13 cellular contexts compared by ENCODE assay signal in genomic region chr5:850511-851006, GRCh38. TPM values are rescaled to one million over a fixed set of nuclear protein-coding genes. Genes with fewer than 3 reads are reported as not detected.
DNase-seq lines count a peak whose midpoint lies in the region; ATAC-seq, FAIRE-seq and TF ChIP-seq lines count a peak whose summit lies in the region.
"Had no signal": no experiment of that assay in that cellular context is flagged by ENCODE, and none has a peak within 500 bp of the region (broad histone marks: within the 10 kb centered on the region; RNA-seq: fewer than 3 reads in every experiment).

Gene ZDHHC11 (minus strand): TSS chr5:850986. CDS start chr5:850602, 384 bp downstream.

- intact Hi-C loops in HepG2 (cut with micrococcal nuclease; ENCODE audit: unreplicated experiment): loop anchor here (5.0 kb wide), 1 partner anchor 42 kb away; the partner anchor contains the start of genes BRD9 and TRIP13
- intact Hi-C loops in tibial artery (cut with DNase I; ENCODE audit: low total_unique reads): no loop called here

- H3K79me2 ChIP-seq in HepG2 (ENCODE audit: insufficient read depth, low read length): no peaks in the 10 kb centered on the region

- H2AFZ ChIP-seq in HepG2 (ENCODE audit: low read length): no peak within 1 kb of the TSS

- H3K9ac ChIP-seq in HepG2 (ENCODE audit: insufficient read depth, low read depth, low read length): peak within 1 kb of the TSS; percentile 68
- H3K9ac ChIP-seq: BLaER1 treated with 17β-estradiol and CSF1 and Interleukin-3, amounts not matched to agents 10 nM and 100 nM had no signal

- BruUV-seq in HepG2 (replicated peaks; lab: Mats Ljungman, UMichigan): no TSS peak

- no peaks in the 10 kb centered on the region for H3K36me3 ChIP-seq in HepG2 (replicated peaks in 1 of 2; ENCODE audit: control insufficient read depth in 1 of 2, insufficient read depth in 2 of 2, low read length in 2 of 2)
- no peaks in the 10 kb centered on the region for H3K36me3 ChIP-seq in tibial artery
- H3K36me3 ChIP-seq: BLaER1 treated with 17β-estradiol and CSF1 and Interleukin-3, amounts not matched to agents 10 nM and 100 nM had no signal

- TF ChIP-seq POLR2A in HepG2 (IDR thresholded peaks at IDR 0.05; ENCODE audit: insufficient read depth in 1 of 2, low read depth in 2 of 2, low read length in 2 of 2): peak; percentile 41 to 45; a peak in 1 of 4 replicates

- in situ Hi-C loops in HepG2 (cut with HindIII; ENCODE audit: extremely low pct_ligation_motif_present, low pct_unique_long_range_greater_than_20kb): no loop called here

- H3K9me3 Mint-ChIP-seq in activated T-cell treated with anti-CD3 and anti-CD28 coated beads, Interleukin-2, amount 50 U/mL, for 24 hours: no peaks in the 10 kb centered on the region
- no peaks in the 10 kb centered on the region for H3K9me3 Mint-ChIP-seq in WTC11

- no peaks in the 10 kb centered on the region for H3K9me3 ChIP-seq in HepG2 (ENCODE audit: low read length)
- no peaks in the 10 kb centered on the region for H3K9me3 ChIP-seq in tibial artery
- H3K9me3 ChIP-seq: BLaER1 treated with 17β-estradiol and CSF1 and Interleukin-3, amounts not matched to agents 10 nM and 100 nM had no signal

- CTCF ChIA-PET in WTC11 (lab: Charles Lee) (no interaction called here), HepG2 (lab: Yijun Ruan, JAX; ENCODE audit: low intra/inter-chr PET ratio, low total read pairs) (no interaction called here)

- FAIRE-seq in HepG2 (lab: Jason Lieb, UNC): no peak
- no peak for FAIRE-seq in RCC 7860 (lab: Jason Lieb, UNC)
- FAIRE-seq: keratinocyte had no signal

- TF ChIP-seq CTCF in WTC11 (IDR thresholded peaks at IDR 0.05): no peak
- peak; percentile 38; the same call in 1 of the 2 replicates for TF ChIP-seq CTCF in HepG2 (CRISPR knock-in tag; IDR thresholded peaks at IDR 0.05)
- no peak for TF ChIP-seq CTCF in tibial artery (IDR thresholded peaks at IDR 0.05)
- TF ChIP-seq CTCF in foreskin fibroblast (IDR thresholded peaks at IDR 0.05; ENCODE audit: low read depth, low read length): no peak

- H4K20me1 ChIP-seq in HepG2 (ENCODE audit: insufficient read depth, low read length): peaks cover 2% of the 10 kb centered on the region; the same call in 1 of the 2 replicates

- POLR2A ChIA-PET in WTC11 (lab: Charles Lee): no interaction called here
- POLR2A ChIA-PET in HepG2 (lab: Yijun Ruan, JAX): no interaction called here

- H3K36me3 Mint-ChIP-seq in activated T-cell treated with anti-CD3 and anti-CD28 coated beads, Interleukin-2, amount 50 U/mL, for 24 hours (ENCODE audit: low read depth): no peaks in the 10 kb centered on the region
- H3K36me3 Mint-ChIP-seq in WTC11: no peaks in the 10 kb centered on the region

- 0% methylated on average over 2 of the region's 27 CpGs for WGBS in HepG2 (ENCODE audit: low lambda C conversion rate)

- no peak for TF ChIP-seq RAD21 in HepG2 (CRISPR knock-in tag; IDR thresholded peaks at IDR 0.05)

- H3K27me3 Mint-ChIP-seq in activated T-cell treated with anti-CD3 and anti-CD28 coated beads, Interleukin-2, amount 50 U/mL, for 24 hours: peaks cover 22% of the 10 kb centered on the region
- no peaks in the 10 kb centered on the region; the same call in 1 of the 2 replicates for H3K27me3 Mint-ChIP-seq in WTC11 (ENCODE audit: low read depth)

- DNase-seq in activated T-cell treated with anti-CD3 and anti-CD28 coated beads, Interleukin-2, amount 50 U/mL, for 1 hour: peak; percentile 2
- no peak for DNase-seq in activated T-cell treated with anti-CD3 and anti-CD28 coated beads, Interleukin-2, amount 50 U/mL, for 24 hours
- DNase-seq in WTC11 (ENCODE audit: low spot score) (peak; percentile 28), HepG2 (ENCODE audit: low spot score) (peak; percentile 78), tibial artery (peak; percentile 17 to 63), foreskin fibroblast (no peak), RCC 7860 (ENCODE audit: low spot score) (no peak)
- DNase-seq: activated CD4-positive, alpha-beta T cell treated with anti-CD3 and anti-CD28 coated beads, Interleukin-2, amount 50 U/mL, for 48 hours; cortex of kidney; stimulated activated CD4-positive, alpha-beta T cell treated with anti-CD3 and anti-CD28 coated beads, Interleukin-4, amount 100 ng/mL, for 4 hours had no signal

- no peak within 1 kb of the TSS for H3K27ac Mint-ChIP-seq in activated T-cell treated with anti-CD3 and anti-CD28 coated beads, Interleukin-2, amount 50 U/mL, for 24 hours
- H3K27ac Mint-ChIP-seq in WTC11: no peak within 1 kb of the TSS

- peak within 1 kb of the TSS; percentile 31 to 71 (median 43); a peak in 5 of 6 replicates for H3K4me3 ChIP-seq in HepG2 (replicated peaks in 1 of 3; ENCODE audit: insufficient read depth in 1 of 3, low read depth in 2 of 3, low read length in 3 of 3)
- H3K4me3 ChIP-seq in tibial artery: peak within 1 kb of the TSS; percentile 6 to 9
- H3K4me3 ChIP-seq in foreskin fibroblast (ENCODE audit: low read depth in 1 of 2, low read length in 2 of 2): no peak within 1 kb of the TSS
- H3K4me3 ChIP-seq: BLaER1 treated with 17β-estradiol and CSF1 and Interleukin-3, amounts not matched to agents 10 nM and 100 nM had no signal

- H3K4me1 ChIP-seq in HepG2 (ENCODE audit: insufficient read depth, low read length): peaks cover 39% of the 10 kb centered on the region
- H3K4me1 ChIP-seq in tibial artery: peaks cover 0 to 4% (median 0%) of the 10 kb centered on the region in 4 donors
- H3K4me1 ChIP-seq: BLaER1 treated with 17β-estradiol and CSF1 and Interleukin-3, amounts not matched to agents 10 nM and 100 nM had no signal

- H3K4me1 Mint-ChIP-seq in activated T-cell treated with anti-CD3 and anti-CD28 coated beads, Interleukin-2, amount 50 U/mL, for 24 hours (ENCODE audit: low read depth): peaks cover 7% of the 10 kb centered on the region
- no peaks in the 10 kb centered on the region for H3K4me1 Mint-ChIP-seq in WTC11

- ATAC-seq in WTC11 (peak; percentile 40), HepG2 (peak; percentile 87), GM18498 (IDR thresholded peaks at IDR 0.05; ENCODE audit: unreplicated experiment) (no peak)

- H3K4me3 Mint-ChIP-seq in activated T-cell treated with anti-CD3 and anti-CD28 coated beads, Interleukin-2, amount 50 U/mL, for 24 hours: no peak within 1 kb of the TSS
- H3K4me3 Mint-ChIP-seq in WTC11: no peak within 1 kb of the TSS

- H3K4me2 ChIP-seq in HepG2 (ENCODE audit: low read depth, low read length): peak within 1 kb of the TSS; percentile 89
- H3K4me2 ChIP-seq: BLaER1 treated with 17β-estradiol and CSF1 and Interleukin-3, amounts not matched to agents 10 nM and 100 nM had no signal

- TF ChIP-seq EP300 in HepG2 (IDR thresholded peaks at IDR 0.05; ENCODE audit: low read depth in 2 of 2, low read length in 2 of 2) (no peak), HepG2 (CRISPR knock-in tag; IDR thresholded peaks at IDR 0.05; ENCODE audit: borderline replicate concordance) (no peak)

- H3K27me3 ChIP-seq in HepG2 (ENCODE audit: control insufficient read depth in 1 of 2, insufficient read depth in 2 of 2, low read length in 2 of 2): peaks cover 1 to 17% of the 10 kb centered on the region in 2 experiments; a peak in 3 of 5 replicates
- peaks cover 0 to 47% of the 10 kb centered on the region in 2 donors for H3K27me3 ChIP-seq in tibial artery
- H3K27me3 ChIP-seq: BLaER1 treated with 17β-estradiol and CSF1 and Interleukin-3, amounts not matched to agents 10 nM and 100 nM had no signal

- H3K27ac ChIP-seq in HepG2 (ENCODE audit: extremely low read length, insufficient read depth, low read length) (peak within 1 kb of the TSS; percentile 37), tibial artery (no peak within 1 kb of the TSS)
- H3K27ac ChIP-seq: BLaER1 treated with 17β-estradiol and CSF1 and Interleukin-3, amounts not matched to agents 10 nM and 100 nM had no signal

TF ChIP-seq in WTC11, 78 proteins besides CTCF, POLR2A, EP300 and RAD21 (continues in another document):
- no peak for TF ChIP-seq SMAD3 (CRISPR knock-in tag; IDR thresholded peaks at IDR 0.05; ENCODE audit: borderline replicate concordance)

TF ChIP-seq in HepG2, 621 proteins besides CTCF, POLR2A, EP300 and RAD21 (continues in another document):
- TF ChIP-seq SRF (IDR thresholded peaks at IDR 0.05; ENCODE audit: low read depth, low read length) (no peak), GABPA (IDR thresholded peaks at IDR 0.05; ENCODE audit: low read depth, low read length) (0 out of 2 replicates have a peak, but pooled peaks have one; percentile 7), GABPA (CRISPR knock-in tag; IDR thresholded peaks at IDR 0.05; ENCODE audit: low read depth) (peak; percentile 45; the same call in 1 of the 2 replicates)

RNA-seq across cellular contexts. Expression of gene ZDHHC11, which starts in this region (rescaled TPM):
- 21.4 to 37.5 TPM (median 37.3 TPM) in 3 replicates for total RNA-seq in WTC11 (2021)
- total RNA-seq in HepG2 (2016; rRNA removed; fragmentation: Illumina TruSeq; extraction: Trizol): 1.4 and 4.0 TPM in 2 replicates
- total RNA-seq in HepG2 (2016; cell fraction: cytosol; rRNA removed; fragmentation: Illumina TruSeq; extraction: Trizol; ENCODE audit: low read depth): 0.51 and 1.4 TPM in 2 replicates
- 0.67 and 5.3 TPM in 2 replicates for total RNA-seq in HepG2 (2016; cell fraction: insoluble cytoplasmic fraction; rRNA removed; fragmentation: Illumina TruSeq; extraction: Trizol)
- total RNA-seq in HepG2 (2016; cell fraction: membrane; rRNA removed; fragmentation: Illumina TruSeq; extraction: Trizol): 1.5 and 2.0 TPM in 2 replicates
- 8.6 and 9.6 TPM in 2 replicates for total RNA-seq in HepG2 (2016; cell fraction: nucleus; rRNA removed; fragmentation: Illumina TruSeq; extraction: Trizol)
- polyA plus RNA-seq in HepG2 (2011; rRNA removed): 2.1 and 2.2 TPM in 2 replicates
- polyA plus RNA-seq in HepG2 (2011; cell fraction: cytosol; rRNA removed): 1.6 and 2.1 TPM in 2 replicates
- 24.0 and 31.7 TPM in 2 replicates for polyA plus RNA-seq in HepG2 (2011; cell fraction: nucleus; rRNA removed)
- polyA plus RNA-seq in HepG2 (2012): 3.2 and 7.4 TPM in 2 replicates
- 0.68 and 0.74 TPM in 2 replicates for polyA plus RNA-seq in HepG2 (2016; cell fraction: cytosol; fragmentation: Illumina TruSeq; extraction: Trizol; ENCODE audit: low read depth)
- polyA plus RNA-seq in HepG2 (2016; cell fraction: insoluble cytoplasmic fraction; fragmentation: Illumina TruSeq; extraction: Trizol; ENCODE audit: low read depth): 1.2 and 2.3 TPM in 2 replicates
- polyA plus RNA-seq in HepG2 (2016; cell fraction: membrane; fragmentation: Illumina TruSeq; extraction: Trizol; ENCODE audit: low read depth): 0.83 and 1.1 TPM in 2 replicates
- 21.9 and 23.7 TPM in 2 replicates for polyA plus RNA-seq in HepG2 (2016; cell fraction: nucleus; fragmentation: Illumina TruSeq; extraction: Trizol; ENCODE audit: insufficient read depth, low read depth)
- 7.7 and 72.5 TPM in 2 replicates for polyA minus RNA-seq in HepG2 (2011; rRNA and poly(A)+ RNA removed; ENCODE audit: low replicate concordance)
- 2.5 TPM in 1 of 2 replicates, not detected in the other for polyA minus RNA-seq in HepG2 (2011; cell fraction: cytosol; rRNA and poly(A)+ RNA removed)
- 12.6 and 14.9 TPM in 2 replicates for polyA minus RNA-seq in HepG2 (2011; cell fraction: nucleus; rRNA and poly(A)+ RNA removed)

Comparison
In these comparisons a context has a peak if more than half of its experiments do, and no peak if none do; other contexts are left out.
1. DNase-seq: peak in activated T-cell treated with anti-CD3 and anti-CD28 coated beads, Interleukin-2, amount 50 U/mL, for 1 hour (single experiment), WTC11 (single experiment), HepG2 (single experiment) and tibial artery (2 of 2); none in activated T-cell treated with anti-CD3 and anti-CD28 coated beads, Interleukin-2, amount 50 U/mL, for 24 hours (single experiment), foreskin fibroblast (0 of 2) and RCC 7860 (single experiment).
2. H3K4me3 ChIP-seq: peak in HepG2 (3 of 3) and tibial artery (2 of 2); none in foreskin fibroblast (0 of 2).